8 cellular contexts compared by ENCODE assay signal in the genomic region with DNA sequence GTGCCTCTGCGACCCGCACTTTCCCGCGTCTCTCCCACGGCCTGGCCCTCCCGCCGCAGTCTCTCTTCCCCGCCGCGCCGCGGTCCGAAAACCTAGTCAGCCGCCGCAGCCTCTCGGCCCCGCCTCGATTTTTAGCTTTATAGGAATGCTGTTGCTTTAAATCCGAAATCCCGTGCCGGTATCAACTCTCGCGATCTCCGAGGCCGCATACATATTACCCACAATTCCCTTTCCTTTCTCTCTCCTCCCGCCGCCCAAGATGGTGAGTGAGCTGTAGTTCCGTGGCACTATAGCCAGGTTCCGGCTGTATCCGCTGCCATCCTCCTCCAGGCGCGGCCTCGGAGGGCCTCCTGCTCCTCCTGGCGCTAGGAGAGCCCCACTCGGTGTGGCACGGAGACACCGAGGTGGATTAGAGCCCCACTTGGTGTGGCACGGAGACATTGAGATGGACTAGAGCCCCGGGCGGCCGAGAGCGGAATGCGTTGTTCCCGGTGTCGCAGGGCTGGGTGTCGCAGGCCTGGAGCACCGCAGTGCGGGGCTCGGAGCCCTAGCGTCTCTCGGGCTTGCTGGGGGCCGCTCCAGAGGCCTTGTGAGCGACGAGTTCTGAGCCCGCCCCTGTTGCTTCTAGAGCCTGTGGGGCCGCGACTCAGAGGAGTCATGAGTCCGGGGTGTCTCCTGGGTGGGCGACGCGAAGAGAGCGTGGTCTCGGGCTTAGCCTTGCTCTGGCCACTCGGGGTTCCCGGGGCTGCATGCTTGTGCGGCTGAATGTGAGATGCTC. TPM values are rescaled to one million over a fixed set of nuclear protein-coding genes. Genes with fewer than 3 reads are reported as not detected.
DNase-seq lines count a peak whose midpoint lies in the region; ATAC-seq and TF ChIP-seq lines count a peak whose summit lies in the region.

A gene (minus strand): TSS at position 147 of the 778 bp plus-strand sequence. CDS start 1,469 bp downstream, outside the sequence.
A gene (plus strand): TSS at position 234 of the 778 bp plus-strand sequence. CDS start 26 bp downstream, at position 260.

- peaks cover 79% of the 10 kb centered on the region for H3K36me3 ChIP-seq in DND-41 (ENCODE audit: insufficient read depth, low read length)
- peaks cover 84% of the 10 kb centered on the region for H3K36me3 ChIP-seq in MG63

- H3K79me2 ChIP-seq in DND-41 (ENCODE audit: insufficient read depth, low read length) = peaks cover 54% of the 10 kb centered on the region

- H3K9me3 ChIP-seq in DND-41 (ENCODE audit: insufficient read depth, low read length, severe bottlenecking) = no peaks in the 10 kb centered on the region
- no peaks in the 10 kb centered on the region for H3K9me3 ChIP-seq in MG63

- peaks cover 37% of the 10 kb centered on the region for H3K4me1 Mint-ChIP-seq in nephron progenitor cell
- peaks cover 50% of the 10 kb centered on the region for H3K4me1 Mint-ChIP-seq in stimulated activated naive CD8-positive, alpha-beta T cell treated with anti-CD3 and anti-CD28 coated beads, Interleukin-15, Interleukin-2, amounts not matched to agents 100 ng/mL and 50 ng/mL, for 24 hours (ENCODE audit: low read depth)

- peak within 1 kb of the TSS; percentile 97 for H3K4me3 Mint-ChIP-seq in nephron progenitor cell
- H3K4me3 Mint-ChIP-seq in stimulated activated naive CD8-positive, alpha-beta T cell treated with anti-CD3 and anti-CD28 coated beads, Interleukin-15, Interleukin-2, amounts not matched to agents 100 ng/mL and 50 ng/mL, for 24 hours = peak within 1 kb of the TSS; percentile 97

- peak within 1 kb of the TSS; percentile 78 for H3K4me2 ChIP-seq in DND-41 (ENCODE audit: insufficient read depth, low read length)

- H3K36me3 Mint-ChIP-seq in nephron progenitor cell (ENCODE audit: low read depth) = peaks cover 60% of the 10 kb centered on the region
- peaks cover 89% of the 10 kb centered on the region for H3K36me3 Mint-ChIP-seq in stimulated activated naive CD8-positive, alpha-beta T cell treated with anti-CD3 and anti-CD28 coated beads, Interleukin-15, Interleukin-2, amounts not matched to agents 100 ng/mL and 50 ng/mL, for 24 hours (ENCODE audit: low read depth)

- peaks cover 45% of the 10 kb centered on the region for H4K20me1 ChIP-seq in DND-41 (ENCODE audit: insufficient read depth, low read length)

- peak within 1 kb of the TSS; percentile 85 for H2AFZ ChIP-seq in DND-41 (ENCODE audit: low read depth, low read length)

- no peaks in the 10 kb centered on the region for H3K27me3 Mint-ChIP-seq in nephron progenitor cell (ENCODE audit: low read depth, poor library complexity)
- no peaks in the 10 kb centered on the region for H3K27me3 Mint-ChIP-seq in stimulated activated naive CD8-positive, alpha-beta T cell treated with anti-CD3 and anti-CD28 coated beads, Interleukin-15, Interleukin-2, amounts not matched to agents 100 ng/mL and 50 ng/mL, for 24 hours

- peak; percentile 6 for TF ChIP-seq CTCF in DND-41 (IDR thresholded peaks at IDR 0.05; ENCODE audit: borderline replicate concordance, extremely low read depth, low read length, poor library complexity, severe bottlenecking)
- TF ChIP-seq CTCF in fibroblast of the aortic adventitia (IDR thresholded peaks at IDR 0.05; ENCODE audit: insufficient read depth, low read length) = no peak
- TF ChIP-seq CTCF in nephron progenitor cell (IDR thresholded peaks at IDR 0.05) = no peak

- no peaks in the 10 kb centered on the region for H3K27me3 ChIP-seq in DND-41 (ENCODE audit: insufficient read depth, low read length, poor library complexity)
- no peaks in the 10 kb centered on the region for H3K27me3 ChIP-seq in MG63

- H3K27ac Mint-ChIP-seq in nephron progenitor cell = peak within 1 kb of the TSS; percentile 100
- H3K27ac Mint-ChIP-seq in stimulated activated naive CD8-positive, alpha-beta T cell treated with anti-CD3 and anti-CD28 coated beads, Interleukin-15, Interleukin-2, amounts not matched to agents 100 ng/mL and 50 ng/mL, for 24 hours = peak within 1 kb of the TSS; percentile 99

- peaks cover 37% of the 10 kb centered on the region for H3K4me1 ChIP-seq in DND-41 (ENCODE audit: insufficient read depth, low read length)

- peak within 1 kb of the TSS; percentile 98 for H3K27ac ChIP-seq in DND-41 (ENCODE audit: low read length)

- H3K9ac ChIP-seq in DND-41 (ENCODE audit: low read depth, low read length) = peak within 1 kb of the TSS; percentile 91

- no peaks in the 10 kb centered on the region for H3K9me3 Mint-ChIP-seq in nephron progenitor cell
- no peaks in the 10 kb centered on the region for H3K9me3 Mint-ChIP-seq in stimulated activated naive CD8-positive, alpha-beta T cell treated with anti-CD3 and anti-CD28 coated beads, Interleukin-15, Interleukin-2, amounts not matched to agents 100 ng/mL and 50 ng/mL, for 24 hours

- ATAC-seq in DND-41 (ENCODE audit: insufficient read depth, low read depth) = peak; percentile 79

- H3K4me3 ChIP-seq in DND-41 (ENCODE audit: low read depth in 1 of 2, low read length in 2 of 2) (peak within 1 kb of the TSS; percentile 90 to 93), MG63 (peak within 1 kb of the TSS; percentile 97), fibroblast of the aortic adventitia (ENCODE audit: low read depth, low read length) (peak within 1 kb of the TSS; percentile 97)

- DNase-seq in DND-41 = peak; percentile 94
- DNase-seq in GOT3 (lab: John Stamatoyannopoulos, UW) = peak; percentile 79
- peak; percentile 92 for DNase-seq in MG63
- peak; percentile 88 to 94 for DNase-seq in SHP77 (lab: John Stamatoyannopoulos, UW)
- peak; percentile 86 for DNase-seq in activated effector memory CD4-positive, alpha-beta T cell treated with Interleukin-2 at 50 U/mL for 16 hours
- peak; percentile 98 for DNase-seq in fibroblast of the aortic adventitia (ENCODE audit: low read depth)
- DNase-seq in nephron progenitor cell = peak; percentile 93

RNA-seq across cellular contexts. Expression of the first gene that starts in this region (rescaled TPM):
- 34.7 and 35.4 TPM in 2 replicates for total RNA-seq in MG63 (2014; rRNA removed; shearing (Covaris generic); ENCODE audit: low replicate concordance)
- total RNA-seq in fibroblast of the aortic adventitia (ENCODE audit: low replicate concordance) = 17.7 and 19.7 TPM in 2 replicates

RNA-seq across cellular contexts. Expression of the second gene that starts in this region (rescaled TPM):
- total RNA-seq in MG63 (2014; rRNA removed; shearing (Covaris generic); ENCODE audit: low replicate concordance) = 2,766 and 2,991 TPM in 2 replicates
- total RNA-seq in fibroblast of the aortic adventitia (ENCODE audit: low replicate concordance) = 2,301 and 2,411 TPM in 2 replicates

Comparison
In these comparisons a context has a peak if more than half of its experiments do, and no peak if none do; other contexts are left out.
1. Peak in every context shown above with its lines: DNase-seq, ATAC-seq, H3K4me3 ChIP-seq and H3K27ac ChIP-seq.